In the genomic region with DNA sequence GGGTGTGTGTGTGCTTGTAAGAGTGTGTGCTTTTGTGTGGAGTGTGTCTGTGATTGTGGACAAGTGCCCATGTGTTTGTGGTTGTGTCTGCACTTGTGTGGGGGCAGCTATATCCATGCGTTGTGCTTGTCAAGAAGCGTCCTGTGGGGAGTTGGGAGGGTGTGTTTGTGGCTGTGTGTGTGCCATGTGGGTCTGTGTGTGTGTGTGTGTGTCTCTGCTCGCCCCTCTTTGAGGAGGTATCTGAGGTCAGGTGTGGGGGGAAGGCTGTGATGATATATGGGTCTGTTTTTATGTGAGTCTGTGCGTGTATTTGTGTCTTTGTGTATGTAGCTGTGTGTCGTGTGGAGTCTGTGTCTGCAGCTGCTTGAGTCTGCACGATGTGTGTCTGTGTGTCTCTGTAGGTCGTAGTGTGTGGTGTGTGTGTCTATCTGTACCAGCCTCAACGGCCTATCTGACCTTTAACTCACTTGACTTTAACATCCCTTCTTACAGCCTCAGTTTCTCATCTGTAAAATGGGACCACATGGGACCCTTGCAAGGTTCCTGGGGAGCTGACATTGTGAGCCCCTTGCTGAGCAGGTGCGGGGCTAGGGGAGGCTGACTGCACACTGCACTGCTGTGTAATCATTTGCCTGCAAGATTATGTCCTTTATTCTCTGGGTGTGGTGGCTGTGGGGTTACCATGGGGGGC, we compare ENCODE assay signal across 12 cellular contexts. TPM values are rescaled to one million over a fixed set of nuclear protein-coding genes. Genes with fewer than 3 reads are reported as not detected.
DNase-seq lines count a peak whose midpoint lies in the region; ATAC-seq, FAIRE-seq and TF ChIP-seq lines count a peak whose summit lies in the region.
"Had no signal": no experiment of that assay in that cellular context is flagged by ENCODE, and none has a peak within 500 bp of the region (broad histone marks: within the 10 kb centered on the region; RNA-seq: fewer than 3 reads in every experiment).

No MANE protein-coding gene starts in this region.

- H3K27ac Mint-ChIP-seq in activated T-helper 1 cell treated with anti-CD3 and anti-CD28 coated beads, Interleukin-12 subunit alpha, Interleukin-12 subunit beta, Interleukin-2, Interleukin-4 antibody, amounts not matched to agents 30 ng/mL and 10 ng/mL and 1 ng/mL, durations not matched to agents 14 hours and 24 hours and 36 hours: no peak overlapping the region
- H3K27ac Mint-ChIP-seq in immature natural killer cell: peak overlapping the region in 5 of 6 donors; percentile 23 to 90 (median 57)
- peak overlapping the region; percentile 87 for H3K27ac Mint-ChIP-seq in stimulated activated memory B cell treated with anti-CD40 and anti-IgM and Interleukin-4, amounts not matched to agents 10 μg/mL and 1 μg/mL and 100 μg/mL, for 72 hours

- peaks cover 40% of the 10 kb centered on the region for H3K27me3 Mint-ChIP-seq in activated T-helper 1 cell treated with anti-CD3 and anti-CD28 coated beads, Interleukin-12 subunit alpha, Interleukin-12 subunit beta, Interleukin-2, Interleukin-4 antibody, amounts not matched to agents 30 ng/mL and 10 ng/mL and 1 ng/mL, durations not matched to agents 14 hours and 24 hours and 36 hours (ENCODE audit: insufficient read depth)
- peaks cover 6 to 10% (median 6%) of the 10 kb centered on the region in 3 donors for H3K27me3 Mint-ChIP-seq in immature natural killer cell (ENCODE audit: low read depth in 3 of 3)
- H3K27me3 Mint-ChIP-seq in stimulated activated memory B cell treated with anti-CD40 and anti-IgM and Interleukin-4, amounts not matched to agents 10 μg/mL and 1 μg/mL and 100 μg/mL, for 72 hours: peaks cover 21% of the 10 kb centered on the region

- no peaks in the 10 kb centered on the region for H3K9me3 Mint-ChIP-seq in activated T-helper 1 cell treated with anti-CD3 and anti-CD28 coated beads, Interleukin-12 subunit alpha, Interleukin-12 subunit beta, Interleukin-2, Interleukin-4 antibody, amounts not matched to agents 30 ng/mL and 10 ng/mL and 1 ng/mL, durations not matched to agents 14 hours and 24 hours and 36 hours
- H3K9me3 Mint-ChIP-seq in immature natural killer cell: no peaks in the 10 kb centered on the region
- no peaks in the 10 kb centered on the region for H3K9me3 Mint-ChIP-seq in stimulated activated memory B cell treated with anti-CD40 and anti-IgM and Interleukin-4, amounts not matched to agents 10 μg/mL and 1 μg/mL and 100 μg/mL, for 72 hours

- peak overlapping the region; percentile 80 for H3K4me3 Mint-ChIP-seq in activated T-helper 1 cell treated with anti-CD3 and anti-CD28 coated beads, Interleukin-12 subunit alpha, Interleukin-12 subunit beta, Interleukin-2, Interleukin-4 antibody, amounts not matched to agents 30 ng/mL and 10 ng/mL and 1 ng/mL, durations not matched to agents 14 hours and 24 hours and 36 hours
- H3K4me3 Mint-ChIP-seq in immature natural killer cell: peak overlapping the region; percentile 38 to 90 (median 76)
- H3K4me3 Mint-ChIP-seq in stimulated activated memory B cell treated with anti-CD40 and anti-IgM and Interleukin-4, amounts not matched to agents 10 μg/mL and 1 μg/mL and 100 μg/mL, for 72 hours: no peak overlapping the region

- ATAC-seq in stimulated activated memory B cell treated with anti-CD40 and anti-IgM and Interleukin-4, amounts not matched to agents 10 μg/mL and 1 μg/mL and 100 μg/mL, for 72 hours: no peak
- ATAC-seq in GM18907 (IDR thresholded peaks at IDR 0.05; ENCODE audit: unreplicated experiment): no peak

- no peak for TF ChIP-seq POLR2A in GM12892 (IDR thresholded peaks at IDR 0.05; ENCODE audit: low read depth, low read length)

- no peaks in the 10 kb centered on the region for H3K36me3 Mint-ChIP-seq in activated T-helper 1 cell treated with anti-CD3 and anti-CD28 coated beads, Interleukin-12 subunit alpha, Interleukin-12 subunit beta, Interleukin-2, Interleukin-4 antibody, amounts not matched to agents 30 ng/mL and 10 ng/mL and 1 ng/mL, durations not matched to agents 14 hours and 24 hours and 36 hours (ENCODE audit: low read depth)
- no peaks in the 10 kb centered on the region for H3K36me3 Mint-ChIP-seq in immature natural killer cell
- H3K36me3 Mint-ChIP-seq in stimulated activated memory B cell treated with anti-CD40 and anti-IgM and Interleukin-4, amounts not matched to agents 10 μg/mL and 1 μg/mL and 100 μg/mL, for 72 hours: no peaks in the 10 kb centered on the region

- peaks cover 27% of the 10 kb centered on the region for H3K4me1 Mint-ChIP-seq in activated T-helper 1 cell treated with anti-CD3 and anti-CD28 coated beads, Interleukin-12 subunit alpha, Interleukin-12 subunit beta, Interleukin-2, Interleukin-4 antibody, amounts not matched to agents 30 ng/mL and 10 ng/mL and 1 ng/mL, durations not matched to agents 14 hours and 24 hours and 36 hours (ENCODE audit: low read depth)
- peaks cover 25 to 40% of the 10 kb centered on the region in 2 donors for H3K4me1 Mint-ChIP-seq in immature natural killer cell
- peaks cover 41% of the 10 kb centered on the region for H3K4me1 Mint-ChIP-seq in stimulated activated memory B cell treated with anti-CD40 and anti-IgM and Interleukin-4, amounts not matched to agents 10 μg/mL and 1 μg/mL and 100 μg/mL, for 72 hours

- DNase-seq in GM12892 (ENCODE audit: insufficient read length): no peak
- no peak for DNase-seq in activated T-helper 1 cell treated with anti-CD3 and anti-CD28 coated beads, Interleukin-12 subunit alpha, Interleukin-12 subunit beta, Interleukin-2, Interleukin-4 antibody, amounts not matched to agents 30 ng/mL and 10 ng/mL and 1 ng/mL, durations not matched to agents 14 hours and 24 hours and 36 hours (ENCODE audit: low spot score)
- DNase-seq in immature natural killer cell: no peak
- no peak for DNase-seq in GM13976 (ENCODE audit: low spot score)
- no peak for DNase-seq in cerebellar cortex (ENCODE audit: low spot score)
- DNase-seq: DMS79 treated with DMSO at 0.1 percent for 48 hours; MG63; NCI-H510A treated with DMSO at 0.1 percent for 48 hours; stimulated activated CD4-positive, alpha-beta T cell treated with anti-CD3 and anti-CD28 coated beads, Interleukin-4, amount 100 ng/mL, for 24 hours had no signal

- no peak for TF ChIP-seq CTCF in GM13976 (IDR thresholded peaks at IDR 0.05; ENCODE audit: borderline replicate concordance, control extremely low read depth, extremely low read depth, insufficient read depth, missing control alignments)

- in situ Hi-C loops in GM13976 (cut with MboI; ENCODE audit: low sequenced_read_pairs, unreplicated experiment): no loop called here

- peak; percentile 74 for FAIRE-seq in GM12892 (lab: Jason Lieb, UNC)
- FAIRE-seq: colon had no signal

- intact Hi-C loops in activated T-helper 1 cell treated with anti-CD3 and anti-CD28 coated beads, Interleukin-12 subunit alpha, Interleukin-12 subunit beta, Interleukin-2, Interleukin-4 antibody, amounts not matched to agents 30 ng/mL and 10 ng/mL and 1 ng/mL, durations not matched to agents 14 hours and 24 hours and 36 hours (cut with micrococcal nuclease): no loop called here

RNA-seq across cellular contexts. Expression of gene NFIC, which starts 4.0 kb away (rescaled TPM):
- polyA plus RNA-seq in GM12892 (2012; ENCODE audit: missing spikeins): 3.5 TPM
- total RNA-seq in activated T-helper 1 cell treated with anti-CD3 and anti-CD28 coated beads, Interleukin-12 subunit alpha, Interleukin-12 subunit beta, Interleukin-2, Interleukin-4 antibody, amounts not matched to agents 30 ng/mL and 10 ng/mL and 1 ng/mL, durations not matched to agents 14 hours and 24 hours and 36 hours: 16.8 and 18.7 TPM in 2 replicates
- 10 to 100 TPM in 1 of 3 donors, 1 to 10 TPM in 1, not detected in 1; 2.8 to 13.3 TPM for polyA plus RNA-seq in immature natural killer cell
